ENCODE assay signal across 14 cellular contexts in genomic region chr3:102233881-102234280, GRCh38.
DNase-seq lines count a peak whose midpoint lies in the region; ATAC-seq and TF ChIP-seq lines count a peak whose summit lies in the region.
"Had no signal": no experiment of that assay in that cellular context is flagged by ENCODE, and none has a peak within 500 bp of the region (broad histone marks: within the 10 kb centered on the region; RNA-seq: fewer than 3 reads in every experiment).

No MANE protein-coding gene starts in this region.

- BruUV-seq in OCI-LY7 (replicated peaks; lab: Mats Ljungman, UMichigan): no TSS peak

- no peak for TF ChIP-seq CTCF in OCI-LY7 (conservative IDR thresholded peaks at IDR 0.05; ENCODE audit: low read length)

- H3K4me3 Mint-ChIP-seq in activated T-helper 1 cell treated with anti-CD3 and anti-CD28 coated beads, Interleukin-12 subunit alpha, Interleukin-12 subunit beta, Interleukin-2, Interleukin-4 antibody, amounts not matched to agents 30 ng/mL and 10 ng/mL and 1 ng/mL, durations not matched to agents 14 hours and 24 hours and 36 hours: no peak overlapping the region
- H3K4me3 Mint-ChIP-seq: activated T-cell treated with anti-CD3 and anti-CD28 coated beads, Interleukin-2, amount 50 U/mL, for 24 hours; CD4-positive, alpha-beta memory T cell had no signal

- peaks cover 12% of the 10 kb centered on the region for H3K4me1 Mint-ChIP-seq in activated T-helper 1 cell treated with anti-CD3 and anti-CD28 coated beads, Interleukin-12 subunit alpha, Interleukin-12 subunit beta, Interleukin-2, Interleukin-4 antibody, amounts not matched to agents 30 ng/mL and 10 ng/mL and 1 ng/mL, durations not matched to agents 14 hours and 24 hours and 36 hours (ENCODE audit: low read depth)

- no peak overlapping the region for H3K27ac Mint-ChIP-seq in activated T-helper 1 cell treated with anti-CD3 and anti-CD28 coated beads, Interleukin-12 subunit alpha, Interleukin-12 subunit beta, Interleukin-2, Interleukin-4 antibody, amounts not matched to agents 30 ng/mL and 10 ng/mL and 1 ng/mL, durations not matched to agents 14 hours and 24 hours and 36 hours
- H3K27ac Mint-ChIP-seq: activated T-cell treated with anti-CD3 and anti-CD28 coated beads, Interleukin-2, amount 50 U/mL, for 24 hours had no signal

- peaks cover 77% of the 10 kb centered on the region for H3K4me1 ChIP-seq in OCI-LY7 (ENCODE audit: insufficient read depth, low read length, poor library complexity, severe bottlenecking)
- no peaks in the 10 kb centered on the region for H3K4me1 ChIP-seq in effector memory CD4-positive, alpha-beta T cell (ENCODE audit: control insufficient read depth, insufficient read depth, low read length, poor library complexity, severe bottlenecking)

- peak overlapping the region; percentile 78 for H3K27ac ChIP-seq in OCI-LY7 (ENCODE audit: low read depth, low read length, poor library complexity, severe bottlenecking)
- no peak overlapping the region for H3K27ac ChIP-seq in effector memory CD4-positive, alpha-beta T cell (ENCODE audit: insufficient read depth, low read length, poor library complexity, severe bottlenecking)
- H3K27ac ChIP-seq: heart right ventricle, HL-60, tibial artery had no signal

- peak overlapping the region; percentile 53 for H3K4me3 ChIP-seq in OCI-LY7 (ENCODE audit: low read depth, low read length, poor library complexity, severe bottlenecking)
- H3K4me3 ChIP-seq in effector memory CD4-positive, alpha-beta T cell (ENCODE audit: insufficient read depth, low read depth, low read length, poor library complexity, severe bottlenecking): no peak overlapping the region
- H3K4me3 ChIP-seq: heart right ventricle, tibial artery had no signal

- H3K36me3 ChIP-seq in OCI-LY7 (ENCODE audit: insufficient read depth, low read length): no peaks in the 10 kb centered on the region
- H3K36me3 ChIP-seq in effector memory CD4-positive, alpha-beta T cell (ENCODE audit: control insufficient read depth, insufficient read depth, low read length): no peaks in the 10 kb centered on the region
- H3K36me3 ChIP-seq: heart right ventricle, tibial artery had no signal

- POLR2A ChIA-PET in OCI-LY7 (lab: Charles Lee): interaction anchor here (0.5 to 1.3 kb wide), 6 partner anchors 8 to 496 kb away, joined by 3 to 5 read pairs (median 4); no protein-coding TSS in a partner anchor

- intact Hi-C loops in OCI-LY7 (cut with micrococcal nuclease; ENCODE audit: unreplicated experiment): no loop called here
- intact Hi-C loops in activated T-helper 1 cell treated with anti-CD3 and anti-CD28 coated beads, Interleukin-12 subunit alpha, Interleukin-12 subunit beta, Interleukin-2, Interleukin-4 antibody, amounts not matched to agents 30 ng/mL and 10 ng/mL and 1 ng/mL, durations not matched to agents 14 hours and 24 hours and 36 hours (cut with micrococcal nuclease): no loop called here

- no peaks in the 10 kb centered on the region for H3K27me3 ChIP-seq in effector memory CD4-positive, alpha-beta T cell (replicated peaks; ENCODE audit: control insufficient read depth, insufficient read depth, low read length, poor library complexity, severe bottlenecking)
- H3K27me3 ChIP-seq: heart right ventricle, tibial artery had no signal

- no peaks in the 10 kb centered on the region for H3K9me3 ChIP-seq in OCI-LY7 (ENCODE audit: low read length)
- H3K9me3 ChIP-seq in effector memory CD4-positive, alpha-beta T cell (ENCODE audit: control insufficient read depth, low read length): no peaks in the 10 kb centered on the region
- H3K9me3 ChIP-seq: heart right ventricle, tibial artery had no signal

- peaks cover 14% of the 10 kb centered on the region for H3K27me3 Mint-ChIP-seq in activated T-helper 1 cell treated with anti-CD3 and anti-CD28 coated beads, Interleukin-12 subunit alpha, Interleukin-12 subunit beta, Interleukin-2, Interleukin-4 antibody, amounts not matched to agents 30 ng/mL and 10 ng/mL and 1 ng/mL, durations not matched to agents 14 hours and 24 hours and 36 hours (ENCODE audit: insufficient read depth)
- H3K27me3 Mint-ChIP-seq: activated T-cell treated with anti-CD3 and anti-CD28 coated beads, Interleukin-2, amount 50 U/mL, for 24 hours had no signal

- peak overlapping the region; percentile 97 for H2AFZ ChIP-seq in OCI-LY7 (ENCODE audit: low read length)

- DNase-seq in OCI-LY7 (ENCODE audit: low spot score): peak; percentile 94
- no peak for DNase-seq in activated CD4-positive, alpha-beta T cell treated with anti-CD3 and anti-CD28 coated beads for 1 hour
- no peak for DNase-seq in iPS-NIHi11 (ENCODE audit: low spot score)
- no peak for DNase-seq in activated T-helper 1 cell treated with anti-CD3 and anti-CD28 coated beads, Interleukin-12 subunit alpha, Interleukin-12 subunit beta, Interleukin-2, Interleukin-4 antibody, amounts not matched to agents 30 ng/mL and 10 ng/mL and 1 ng/mL, durations not matched to agents 14 hours and 24 hours and 36 hours (ENCODE audit: low spot score)
- DNase-seq in effector memory CD4-positive, alpha-beta T cell: no peak
- DNase-seq: activated T-cell treated with anti-CD3 and anti-CD28 coated beads, Interleukin-2, amount 50 U/mL, for 24 hours; CD4-positive, alpha-beta memory T cell; heart right ventricle; NCI-H2107; tibial artery had no signal

- ATAC-seq in GM18502 (IDR thresholded peaks at IDR 0.05; ENCODE audit: poor library complexity, unreplicated experiment): peak; percentile 94
- ATAC-seq in GM21390 (IDR thresholded peaks at IDR 0.05; ENCODE audit: unreplicated experiment): peak; percentile 97
- peak; percentile 97 for ATAC-seq in HG03064 (IDR thresholded peaks at IDR 0.05; ENCODE audit: low read depth, unreplicated experiment)
- ATAC-seq: heart right ventricle had no signal

- CTCF ChIA-PET in OCI-LY7 (lab: Charles Lee; ENCODE audit: unreplicated experiment): interaction anchor here (0.6 to 0.8 kb wide), 3 partner anchors 9 to 416 kb away, joined by 3 read pairs; no protein-coding TSS in a partner anchor

- H3K79me2 ChIP-seq in OCI-LY7 (ENCODE audit: insufficient read depth, low read depth, low read length): no peaks in the 10 kb centered on the region

- H4K20me1 ChIP-seq in OCI-LY7 (ENCODE audit: insufficient read depth, low read length): no peaks in the 10 kb centered on the region

- H3K36me3 Mint-ChIP-seq in activated T-helper 1 cell treated with anti-CD3 and anti-CD28 coated beads, Interleukin-12 subunit alpha, Interleukin-12 subunit beta, Interleukin-2, Interleukin-4 antibody, amounts not matched to agents 30 ng/mL and 10 ng/mL and 1 ng/mL, durations not matched to agents 14 hours and 24 hours and 36 hours (ENCODE audit: low read depth): no peaks in the 10 kb centered on the region
- H3K36me3 Mint-ChIP-seq: CD4-positive, alpha-beta memory T cell had no signal

- no peaks in the 10 kb centered on the region for H3K9me3 Mint-ChIP-seq in activated T-helper 1 cell treated with anti-CD3 and anti-CD28 coated beads, Interleukin-12 subunit alpha, Interleukin-12 subunit beta, Interleukin-2, Interleukin-4 antibody, amounts not matched to agents 30 ng/mL and 10 ng/mL and 1 ng/mL, durations not matched to agents 14 hours and 24 hours and 36 hours
- H3K9me3 Mint-ChIP-seq: activated T-cell treated with anti-CD3 and anti-CD28 coated beads, Interleukin-2, amount 50 U/mL, for 24 hours; CD4-positive, alpha-beta memory T cell had no signal

- peak overlapping the region; percentile 87 for H3K4me2 ChIP-seq in OCI-LY7 (ENCODE audit: low read length)

- H3K9me2 ChIP-seq in OCI-LY7 (ENCODE audit: insufficient read depth, low read length): no peaks in the 10 kb centered on the region
